Comparison of ENCODE assay signal across 19 cellular contexts in genomic region chr2:177282787-177283533, GRCh38. TPM values are rescaled to one million over a fixed set of nuclear protein-coding genes. Genes with fewer than 3 reads are reported as not detected.
A peak's percentile ranks its signal among the peaks of the same experiment; 100 is the strongest.
DNase-seq lines count a peak whose midpoint lies in the region; ATAC-seq, FAIRE-seq and TF ChIP-seq lines count a peak whose summit lies in the region.
"Had no signal": no experiment of that assay in that cellular context is flagged by ENCODE, and none has a peak within 500 bp of the region (broad histone marks: within the 10 kb centered on the region; RNA-seq: fewer than 3 reads in every experiment).

No MANE protein-coding gene starts in this region.

- TF ChIP-seq POLR2A in GM12878 (IDR thresholded peaks at IDR 0.05; ENCODE audit: low read depth, low read length) (no peak), right lobe of liver (IDR thresholded peaks at IDR 0.05) (no peak)

- H3K79me2 ChIP-seq in GM12878 (ENCODE audit: control insufficient read depth, insufficient read depth, low read length) = no peaks in the 10 kb centered on the region

- H3K36me3 ChIP-seq in right atrium auricular region (no peaks in the 10 kb centered on the region), GM12878 (ENCODE audit: control insufficient read depth in 2 of 2, insufficient read depth in 2 of 2, low read length in 1 of 2) (no peaks in the 10 kb centered on the region), right lobe of liver (no peaks in the 10 kb centered on the region)
- H3K36me3 ChIP-seq: adrenal gland had no signal

- H3K4me1 ChIP-seq in right atrium auricular region (peaks cover 0 to 35% of the 10 kb centered on the region in 2 donors), GM12878 (ENCODE audit: control insufficient read depth, insufficient read depth, low read length) (peaks cover 20% of the 10 kb centered on the region), right lobe of liver (peaks cover 0 to 27% (median 10%) of the 10 kb centered on the region in 4 donors)
- H3K4me1 ChIP-seq: adrenal gland had no signal

- H3K27ac ChIP-seq in right atrium auricular region = peak overlapping the region; percentile 32 to 65
- no peak overlapping the region for H3K27ac ChIP-seq in GM12878 (ENCODE audit: control insufficient read depth, insufficient read depth)
- H3K27ac ChIP-seq in right lobe of liver = peak overlapping the region; percentile 34 to 92 (median 37)
- H3K27ac ChIP-seq: adrenal gland, PC-9 had no signal

- in situ Hi-C loops in GM12878 (cut with MboI) = no loop called here

- DNase-seq in right atrium auricular region (ENCODE audit: low spot score) (no peak), left cardiac atrium (no peak), GM12878 (ENCODE audit: low read depth, low spot score) (no peak), right lobe of liver (no peak), DMS114 treated with DMSO at 0.1 percent for 48 hours (lab: John Stamatoyannopoulos, UW; ENCODE audit: unreplicated experiment) (no peak), HuH-7.5 (ENCODE audit: low spot score) (no peak), NCI-H1694 treated with DMSO at 0.1 percent for 48 hours (lab: John Stamatoyannopoulos, UW) (no peak), AML-193 (lab: John Stamatoyannopoulos, UW) (no peak)
- DNase-seq: activated naive CD4-positive, alpha-beta T cell; activated T-cell treated with anti-CD3 and anti-CD28 coated beads, Interleukin-2, amount 50 U/mL, for 1 hour; adrenal gland; dermis blood vessel endothelial cell; hippocampal formation; NCI-H187 treated with DMSO at 0.1 percent for 48 hours; NCI-H748 treated with DMSO at 0.1 percent for 48 hours; PC-9; SIG-M5 had no signal

- BruUV-seq in GM12878 (replicated peaks; lab: Mats Ljungman, UMichigan) = no TSS peak

- ATAC-seq in left cardiac atrium = no peak
- 0 out of 3 replicates have a peak, but pooled peaks have one; percentile 10 for ATAC-seq in GM12878
- ATAC-seq in right lobe of liver = peak in 2 of 4 donors; percentile 9 to 59

- no peaks in the 10 kb centered on the region for H3K27me3 ChIP-seq in right atrium auricular region
- H3K27me3 ChIP-seq in GM12878 (replicated peaks in 1 of 2; ENCODE audit: control insufficient read depth in 2 of 2, insufficient read depth in 2 of 2, low read length in 1 of 2) = no peaks in the 10 kb centered on the region
- H3K27me3 ChIP-seq in right lobe of liver = no peaks in the 10 kb centered on the region
- H3K27me3 ChIP-seq: adrenal gland had no signal

- no peak overlapping the region for H3K4me2 ChIP-seq in GM12878 (ENCODE audit: control insufficient read depth, insufficient read depth)
- H3K4me2 ChIP-seq: PC-9 had no signal

- intact Hi-C loops in left cardiac atrium (cut with DNase I) (no loop called here), GM12878 (cut with micrococcal nuclease; ENCODE audit: unreplicated experiment) (no loop called here), right lobe of liver (cut with DNase I) (no loop called here)

- no peak for FAIRE-seq in GM12878 (lab: Jason Lieb, UNC)
- FAIRE-seq: bronchial epithelial cell, H54 had no signal

- TF ChIP-seq CTCF in right atrium auricular region (IDR thresholded peaks at IDR 0.05) (no peak), GM12878 (IDR thresholded peaks at IDR 0.05 in 2 of 3, conservative IDR thresholded peaks at IDR 0.05 in 1 of 3; ENCODE audit: control insufficient read depth in 2 of 3, extremely low read depth in 1 of 3, insufficient read depth in 1 of 3, low read depth in 3 of 3, low read length in 3 of 3) (no peak), right lobe of liver (IDR thresholded peaks at IDR 0.05) (no peak)

- CTCF ChIA-PET in GM12878 (lab: Yijun Ruan, JAX) = interaction anchor here (0.6 to 6.8 kb wide), 14 partner anchors 10 to 121 kb away, joined by 3 to 95 read pairs (median 7); partner anchors contain the start of gene NFE2L2

- H3K4me3 ChIP-seq in right atrium auricular region (no peak overlapping the region), GM12878 (no peak overlapping the region), right lobe of liver (no peak overlapping the region)
- H3K4me3 ChIP-seq: adrenal gland, PC-9 had no signal

- H4K20me1 ChIP-seq in GM12878 (ENCODE audit: control insufficient read depth, insufficient read depth) = no peaks in the 10 kb centered on the region

- POLR2A ChIA-PET in GM12878 (lab: Charles Lee) = interaction anchor here (0.6 to 6.0 kb wide), 8 partner anchors 10 to 88 kb away, joined by 3 to 76 read pairs (median 4); partner anchors contain the start of genes HNRNPA3 and NFE2L2

- RAD21 ChIA-PET in GM12878 (lab: Charles Lee; ENCODE audit: unreplicated experiment) = interaction anchor here (0.8 to 5.8 kb wide), 6 partner anchors 10 to 466 kb away, joined by 3 to 52 read pairs (median 6); partner anchors contain the start of genes AGPS and NFE2L2

- TF ChIP-seq EP300 in GM12878 (IDR thresholded peaks at IDR 0.05; ENCODE audit: borderline replicate concordance in 1 of 2, control insufficient read depth in 1 of 2, low read depth in 2 of 2, low read length in 2 of 2) = no peak

- SMC1A ChIA-PET in GM12878 (lab: Charles Lee; ENCODE audit: uncharacterized antibody, unreplicated experiment) = interaction anchor here (1.1 to 9.1 kb wide), 12 partner anchors 11 to 456 kb away, joined by 3 to 94 read pairs (median 6); partner anchors contain the start of gene NFE2L2

- WGBS in GM12878 (ENCODE audit: insufficient coverage, insufficient replicate concordance, low lambda C conversion rate, missing lambda C conversion rate) = 82% methylated on average over 5 of the region's 5 CpGs
- whole genome bisulfite sequencing in right lobe of liver (ENCODE audit: insufficient coverage, low coverage, low lambda C conversion rate, missing lambda C conversion rate) = 89% methylated on average over 5 of the region's 5 CpGs

- H3K9ac ChIP-seq in GM12878 (ENCODE audit: control insufficient read depth, insufficient read depth, low read length) = no peak overlapping the region

- H2AFZ ChIP-seq in GM12878 (ENCODE audit: control insufficient read depth, low read depth, low read length) = no peak overlapping the region
- H2AFZ ChIP-seq: PC-9 had no signal

- H3K9me3 ChIP-seq in right atrium auricular region (no peaks in the 10 kb centered on the region), GM12878 (replicated peaks; ENCODE audit: control insufficient read depth, insufficient read depth, low read length) (no peaks in the 10 kb centered on the region), right lobe of liver (no peaks in the 10 kb centered on the region)
- H3K9me3 ChIP-seq: adrenal gland had no signal

- TF ChIP-seq RAD21 in GM12878 (IDR thresholded peaks at IDR 0.05; ENCODE audit: insufficient read depth, low read depth, low read length) = no peak

TF ChIP-seq in GM12878, 131 proteins besides CTCF, POLR2A, EP300 and RAD21 (continues in another document):
- no peak for TF ChIP-seq ZBTB4 (CRISPR knock-in tag; IDR thresholded peaks at IDR 0.05)
- TF ChIP-seq TBL1XR1 (IDR thresholded peaks at IDR 0.05; ENCODE audit: low read depth, low read length) = no peak
- no peak for TF ChIP-seq DPF2 (IDR thresholded peaks at IDR 0.05)

RNA-seq across cellular contexts. Expression of gene NFE2L2, which starts 18.4 kb away (rescaled TPM):
- total RNA-seq in right atrium auricular region = 10 to 100 TPM; 68.2 to 84.1 TPM
- total RNA-seq in left cardiac atrium = 10 to 100 TPM; 68.4 to 69.0 TPM
- 84.1 and 88.2 TPM in 2 replicates for total RNA-seq in GM12878 (2013; cell fraction: nucleolus; rRNA removed)
- total RNA-seq in GM12878 (2014; rRNA removed) = 24.7 and 25.6 TPM in 2 replicates
- 37.9 and 40.8 TPM in 2 replicates for total RNA-seq in GM12878 (2014; rRNA removed; fragmentation: Illumina TruSeq; extraction: Trizol)
- 33.3 and 34.6 TPM in 2 replicates for total RNA-seq in GM12878 (2021)
- polyA plus RNA-seq in GM12878 (2011; ENCODE audit: low read depth) = 16.9 TPM
- 69.8 and 74.4 TPM in 2 replicates for polyA plus RNA-seq in GM12878 (2011; rRNA removed)
- 42.8 and 43.2 TPM in 2 replicates for polyA plus RNA-seq in GM12878 (2011; cell fraction: cytosol; rRNA removed)
- polyA plus RNA-seq in GM12878 (2011; cell fraction: nucleus; rRNA removed) = 42.6 and 56.3 TPM in 2 replicates
- polyA plus RNA-seq in GM12878 (2012) = 19.1 and 28.9 TPM in 2 replicates
- 53.8 and 62.5 TPM in 2 replicates for polyA plus RNA-seq in GM12878 (2014; fragmentation: Illumina TruSeq; extraction: Trizol)
- polyA plus RNA-seq in GM12878 (2014; fragmentation: Nextera tagmentation; extraction: Ambion mirVana) = 10 to 100 TPM; 18.4 to 26.6 TPM
- 23.2 and 28.7 TPM in 2 replicates for polyA plus RNA-seq in GM12878 (2014; rRNA removed)
- 10 to 100 TPM; 41.1 to 43.9 TPM for polyA plus RNA-seq in GM12878 (2016; fragmentation: Nextera tagmentation; extraction: Ambion mirVana)
- polyA minus RNA-seq in GM12878 (2011; rRNA and poly(A)+ RNA removed) = 60.6 and 80.9 TPM in 2 replicates
- polyA minus RNA-seq in GM12878 (2011; cell fraction: cytosol; rRNA and poly(A)+ RNA removed) = 21.4 and 27.0 TPM in 2 replicates
- 28.7 and 37.0 TPM in 2 replicates for polyA minus RNA-seq in GM12878 (2011; cell fraction: nucleus; rRNA and poly(A)+ RNA removed)
- total RNA-seq in right lobe of liver = 10 to 100 TPM; 27.9 to 83.6 (median 35.6) TPM
